Comparison of ENCODE assay signal across 1 cellular context in genomic region chr1:178682429-178682828, GRCh38.
TF ChIP-seq lines count a peak whose summit lies in the region.

No MANE protein-coding gene starts in this region.

TF ChIP-seq in HepG2, 621 proteins besides CTCF, POLR2A, EP300 and RAD21 (continued from another document and continues in another):
- TF ChIP-seq ZNF264 (CRISPR knock-in tag; IDR thresholded peaks at IDR 0.05) (no peak), CHD4 (IDR thresholded peaks at IDR 0.05; ENCODE audit: borderline replicate concordance, low read length) (no peak), ZNF569 (CRISPR knock-in tag; IDR thresholded peaks at IDR 0.05; ENCODE audit: borderline replicate concordance) (no peak), IRF1 (CRISPR knock-in tag; IDR thresholded peaks at IDR 0.05; ENCODE audit: low read depth) (no peak), HNF4A (CRISPR knock-in tag; IDR thresholded peaks at IDR 0.05) (peak; percentile 78), NR2C2 (CRISPR knock-in tag; IDR thresholded peaks at IDR 0.05; ENCODE audit: borderline replicate concordance) (peak; percentile 56; the same call in 1 of the 2 replicates), ARID5B (CRISPR knock-in tag; IDR thresholded peaks at IDR 0.05) (peak; percentile 99), ZSCAN12 (CRISPR knock-in tag; IDR thresholded peaks at IDR 0.05) (no peak), ZNF280D (CRISPR knock-in tag; IDR thresholded peaks at IDR 0.05) (0 out of 2 replicates have a peak, but pooled peaks have one; percentile 63), ZNF383 (CRISPR knock-in tag; IDR thresholded peaks at IDR 0.05; ENCODE audit: borderline replicate concordance) (no peak), FUBP1 (CRISPR knock-in tag; IDR thresholded peaks at IDR 0.05; ENCODE audit: borderline replicate concordance) (no peak), TGIF2 (CRISPR knock-in tag; IDR thresholded peaks at IDR 0.05) (no peak), ETV5 (CRISPR knock-in tag; IDR thresholded peaks at IDR 0.05; ENCODE audit: borderline replicate concordance) (peak; percentile 73; the same call in 1 of the 2 replicates), PAXIP1 (CRISPR knock-in tag; conservative IDR thresholded peaks at IDR 0.05) (peak; percentile 91), SSRP1 (CRISPR knock-in tag; IDR thresholded peaks at IDR 0.05) (no peak), ELF4 (CRISPR knock-in tag; IDR thresholded peaks at IDR 0.05; ENCODE audit: borderline replicate concordance) (no peak), KMT2B (CRISPR knock-in tag; IDR thresholded peaks at IDR 0.05) (no peak), DMTF1 (CRISPR knock-in tag; IDR thresholded peaks at IDR 0.05) (no peak), ZBTB39 (CRISPR knock-in tag; IDR thresholded peaks at IDR 0.05) (no peak), TFDP1 (CRISPR knock-in tag; IDR thresholded peaks at IDR 0.05; ENCODE audit: borderline replicate concordance) (no peak), HCFC1 (IDR thresholded peaks at IDR 0.05; ENCODE audit: low read depth, low read length) (no peak), CHD2 (IDR thresholded peaks at IDR 0.05; ENCODE audit: low read depth, low read length) (no peak), TP53 (CRISPR knock-in tag; conservative IDR thresholded peaks at IDR 0.05) (no peak), ZNF547 (CRISPR knock-in tag; IDR thresholded peaks at IDR 0.05) (no peak), ZNF335 (CRISPR knock-in tag; IDR thresholded peaks at IDR 0.05) (no peak), FLYWCH1 (CRISPR knock-in tag; IDR thresholded peaks at IDR 0.05) (no peak), GTF2F1 (IDR thresholded peaks at IDR 0.05; ENCODE audit: low read length) (no peak), TCF7L2 (IDR thresholded peaks at IDR 0.05; ENCODE audit: low read depth, low read length) (peak; percentile 66; the same call in 1 of the 2 replicates), NR2F1 (CRISPR knock-in tag; IDR thresholded peaks at IDR 0.05) (peak; percentile 84 to 94), ZNF713 (CRISPR knock-in tag; IDR thresholded peaks at IDR 0.05) (no peak), ZNF704 (CRISPR knock-in tag; IDR thresholded peaks at IDR 0.05; ENCODE audit: borderline replicate concordance) (no peak), RARG (CRISPR knock-in tag; IDR thresholded peaks at IDR 0.05; ENCODE audit: low read depth) (no peak), ZC3H13 (CRISPR knock-in tag; IDR thresholded peaks at IDR 0.05) (no peak), PCBP1 (IDR thresholded peaks at IDR 0.05; ENCODE audit: borderline replicate concordance, low read depth, low read length) (no peak), ZSCAN25 (CRISPR knock-in tag; IDR thresholded peaks at IDR 0.05) (no peak), ZNF121 (CRISPR knock-in tag; IDR thresholded peaks at IDR 0.05) (no peak), IKZF4 (CRISPR knock-in tag; IDR thresholded peaks at IDR 0.05; ENCODE audit: borderline replicate concordance, low read depth, not compliant biosample characterization) (no peak), ZKSCAN8 (CRISPR knock-in tag; IDR thresholded peaks at IDR 0.05; ENCODE audit: borderline replicate concordance) (no peak; the same call in 1 of the 2 replicates), AGO2 (optimal IDR thresholded peaks at IDR 0.05; ENCODE audit: low read depth, low read length) (no peak), ZNF207 (IDR thresholded peaks at IDR 0.05; ENCODE audit: borderline replicate concordance) (no peak), CC2D1A (CRISPR knock-in tag; IDR thresholded peaks at IDR 0.05) (no peak), GATAD2A (CRISPR knock-in tag; IDR thresholded peaks at IDR 0.05) (peak; percentile 94), NR2F6 (IDR thresholded peaks at IDR 0.05) (peak; percentile 98), NR2F6 (CRISPR knock-in tag; IDR thresholded peaks at IDR 0.05) (peak; percentile 97), MIER2 (CRISPR knock-in tag; IDR thresholded peaks at IDR 0.05) (no peak), ZNF556 (CRISPR knock-in tag; IDR thresholded peaks at IDR 0.05; ENCODE audit: borderline replicate concordance) (no peak), ZNF768 (CRISPR knock-in tag; IDR thresholded peaks at IDR 0.05) (no peak)
